ENCODE assay signal across 13 cellular contexts in the genomic region with DNA sequence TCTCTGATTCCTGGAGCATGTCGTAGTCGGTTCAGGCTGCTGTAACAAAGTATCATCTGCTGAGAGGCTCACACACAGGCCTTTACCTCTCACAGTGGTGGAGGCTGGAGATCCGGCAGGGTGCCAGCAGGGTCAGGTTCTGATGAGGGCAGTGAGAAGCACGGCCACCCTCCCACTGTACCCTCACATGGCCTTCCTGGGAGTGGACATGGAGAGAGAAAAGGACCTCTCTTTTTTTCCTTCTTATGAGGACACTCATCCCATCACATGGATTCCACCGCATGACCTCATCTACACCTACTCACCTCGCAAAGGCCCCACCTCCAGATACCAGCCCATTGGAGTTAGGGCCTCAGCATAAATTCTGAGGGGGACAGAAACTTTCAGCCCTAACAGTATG.
A peak's percentile ranks its signal among the peaks of the same experiment; 100 is the strongest.
DNase-seq lines count a peak whose midpoint lies in the region; ATAC-seq and TF ChIP-seq lines count a peak whose summit lies in the region.
"Had no signal": no experiment of that assay in that cellular context is flagged by ENCODE, and none has a peak within 500 bp of the region (broad histone marks: within the 10 kb centered on the region; RNA-seq: fewer than 3 reads in every experiment).

No MANE protein-coding gene starts in this region.

- DNase-seq in breast epithelium (ENCODE audit: low spot score in 2 of 2) = no peak
- DNase-seq in NCI-H2081 (lab: John Stamatoyannopoulos, UW) = no peak
- DNase-seq in NCI-H2227 (lab: John Stamatoyannopoulos, UW; ENCODE audit: unreplicated experiment) = no peak
- no peak for DNase-seq in HCEC 1CT
- DNase-seq: activated T-cell treated with anti-CD3 and anti-CD28 coated beads, Interleukin-2, amount 50 U/mL, for 4 hours; AML-193; naive B cell; NCI-H524; stimulated activated CD4-positive, alpha-beta T cell treated with anti-CD3 and anti-CD28 coated beads, Interleukin-12 subunit alpha, Interleukin-12 subunit beta, amount 100 ng/mL, for 4 hours had no signal

- H3K36me3 ChIP-seq in BLaER1 (peaks cover 96% of the 10 kb centered on the region), HEK293 (ENCODE audit: control insufficient read depth in 2 of 2, insufficient read depth in 1 of 2, low read length in 2 of 2) (peaks cover 0 to 90% of the 10 kb centered on the region in 2 experiments; a peak in 1 of 3 replicates), breast epithelium (no peaks in the 10 kb centered on the region), mucosa of rectum (ENCODE audit: control insufficient read depth in 2 of 2, insufficient read depth in 2 of 2, low read length in 2 of 2) (peaks cover 22 to 25% of the 10 kb centered on the region in 2 donors)

- POLR2A ChIA-PET in HEK293 (lab: Yijun Ruan, JAX) = no interaction called here

- H3K9me3 ChIP-seq in BLaER1 (no peaks in the 10 kb centered on the region), HEK293 (ENCODE audit: control insufficient read depth, insufficient read depth, low read depth, low read length) (no peaks in the 10 kb centered on the region), breast epithelium (no peaks in the 10 kb centered on the region), mucosa of rectum (ENCODE audit: control insufficient read depth in 2 of 2, low read length in 2 of 2) (no peaks in the 10 kb centered on the region)

- H3K4me3 ChIP-seq in BLaER1 = no peak overlapping the region
- no peak overlapping the region for H3K4me3 ChIP-seq in HEK293 (ENCODE audit: low read depth, low read length)
- H3K4me3 ChIP-seq in breast epithelium = no peak overlapping the region
- no peak overlapping the region for H3K4me3 ChIP-seq in mucosa of rectum (ENCODE audit: low read length in 2 of 2)

- TF ChIP-seq POLR2A in breast epithelium (IDR thresholded peaks at IDR 0.05) = no peak

- CTCF ChIA-PET in HEK293 (lab: Yijun Ruan, JAX) = interaction anchor here (1.6 to 8.4 kb wide), 3 partner anchors 104 to 106 kb away, joined by 9 to 207 read pairs (median 11); partner anchors contain the start of gene BCR

- peak overlapping the region; percentile 38; the same call in 1 of the 2 replicates for H3K27ac ChIP-seq in BLaER1
- no peak overlapping the region for H3K27ac ChIP-seq in HEK293 (ENCODE audit: extremely low read depth, low read depth, low read length)
- peak overlapping the region; percentile 95 to 97 for H3K27ac ChIP-seq in breast epithelium
- peak overlapping the region; percentile 86 to 92 for H3K27ac ChIP-seq in mucosa of rectum (ENCODE audit: low read depth in 2 of 2, low read length in 2 of 2)

- TF ChIP-seq CTCF in HEK293 (tag by site-specific recombination; IDR thresholded peaks at IDR 0.05) (no peak), breast epithelium (IDR thresholded peaks at IDR 0.05) (no peak)

- H3K27me3 ChIP-seq in BLaER1 (no peaks in the 10 kb centered on the region), breast epithelium (no peaks in the 10 kb centered on the region), mucosa of rectum (ENCODE audit: control insufficient read depth in 2 of 2, insufficient read depth in 2 of 2, low read length in 2 of 2) (no peaks in the 10 kb centered on the region)

- H3K9ac ChIP-seq in BLaER1 (no peak overlapping the region), mucosa of rectum (ENCODE audit: low read depth in 1 of 2, low read length in 2 of 2) (peak overlapping the region in 1 of 2 donors; percentile 61)

- H3K4me1 ChIP-seq in BLaER1 (peaks cover 76% of the 10 kb centered on the region), HEK293 (ENCODE audit: control insufficient read depth, insufficient read depth, low read length) (no peaks in the 10 kb centered on the region), breast epithelium (peaks cover 13 to 35% of the 10 kb centered on the region in 2 donors), mucosa of rectum (ENCODE audit: control insufficient read depth in 2 of 2, insufficient read depth in 2 of 2, low read length in 2 of 2) (peaks cover 19 to 25% of the 10 kb centered on the region in 2 donors)

- intact Hi-C loops in breast epithelium (cut with DNase I; ENCODE audit: low total_unique reads) = loop anchor here (5.0 kb wide), 1 partner anchor 102 kb away; no protein-coding TSS in a partner anchor

- H3K4me2 ChIP-seq in BLaER1 = peak overlapping the region; percentile 83; the same call in 1 of the 2 replicates

- no peak for ATAC-seq in GM21786 (IDR thresholded peaks at IDR 0.05; ENCODE audit: unreplicated experiment)
- ATAC-seq: activated T-cell treated with anti-CD3 and anti-CD28 coated beads, Interleukin-2, amount 50 U/mL, for 4 hours had no signal

- H4K20me1 ChIP-seq in BLaER1 = peaks cover 100% of the 10 kb centered on the region

TF ChIP-seq in HEK293, 187 proteins besides CTCF, POLR2A, EP300 and RAD21:
- TF ChIP-seq ZFHX2 (tag by site-specific recombination; conservative IDR thresholded peaks at IDR 0.05) (peak; percentile 80), EGR2 (tag by site-specific recombination; IDR thresholded peaks at IDR 0.05; ENCODE audit: low read depth) (peak; percentile 61; the same call in 1 of the 2 replicates), ZSCAN5A (tag by site-specific recombination; IDR thresholded peaks at IDR 0.05) (no peak), ZNF211 (tag by site-specific recombination; IDR thresholded peaks at IDR 0.05; ENCODE audit: low read depth) (no peak)
